In the genomic region with DNA sequence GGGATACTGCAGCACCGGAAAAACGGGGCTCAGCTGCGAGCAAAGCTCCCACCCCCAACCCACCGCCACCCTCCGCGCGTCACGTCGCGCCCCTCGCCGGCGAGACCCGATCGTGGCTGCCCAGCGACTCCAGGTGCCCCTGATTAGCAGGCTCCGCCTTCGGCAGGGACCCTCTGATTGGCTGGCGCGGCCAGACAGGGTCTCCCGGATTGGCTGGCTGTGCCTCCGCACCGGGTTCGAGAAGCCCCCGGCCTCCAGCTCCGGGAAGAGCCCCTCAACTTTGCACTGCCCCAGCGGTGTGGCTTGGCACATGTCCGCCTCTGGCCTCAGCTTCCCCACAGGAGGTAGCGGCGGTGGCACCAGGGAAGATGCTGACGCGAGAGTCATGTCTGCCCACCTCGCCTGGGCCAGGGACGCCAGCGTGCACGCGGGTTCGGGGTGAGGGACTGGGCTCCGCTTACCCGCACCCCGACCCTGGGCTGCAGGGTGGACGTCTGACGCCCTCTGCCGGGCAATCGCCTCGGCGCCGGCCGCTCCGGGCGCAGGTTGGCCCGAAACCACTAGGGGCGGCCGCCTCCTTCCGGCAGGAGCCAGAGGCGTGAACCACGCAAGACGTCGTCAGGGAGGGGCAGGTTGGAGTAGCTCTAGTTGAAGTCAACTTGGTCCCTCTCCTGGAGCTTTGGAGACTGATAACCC, we compare ENCODE assay signal across 1 cellular context.
TF ChIP-seq lines count a peak whose summit lies in the region.

No MANE protein-coding gene starts in this region.

TF ChIP-seq in HepG2, 621 proteins besides CTCF, POLR2A, EP300 and RAD21 (continued from another document and continues in another):
- TF ChIP-seq ZNF142 (CRISPR knock-in tag; IDR thresholded peaks at IDR 0.05) (peak; percentile 94), TP53 (CRISPR knock-in tag; conservative IDR thresholded peaks at IDR 0.05) (peak; percentile 84; the same call in 1 of the 2 replicates), PHF5A (CRISPR knock-in tag; IDR thresholded peaks at IDR 0.05; ENCODE audit: low read depth, unreplicated experiment) (no peak), ZNF350 (CRISPR knock-in tag; IDR thresholded peaks at IDR 0.05; ENCODE audit: borderline replicate concordance, low read depth) (peak; percentile 84), HOXA5 (CRISPR knock-in tag; IDR thresholded peaks at IDR 0.05) (peak; percentile 90), TBX3 (IDR thresholded peaks at IDR 0.05; ENCODE audit: borderline replicate concordance) (0 out of 2 replicates have a peak, but pooled peaks have one; percentile 31), ZNF337 (CRISPR knock-in tag; IDR thresholded peaks at IDR 0.05; ENCODE audit: borderline replicate concordance, low read depth) (0 out of 2 replicates have a peak, but pooled peaks have one; percentile 58), FOXA1 (IDR thresholded peaks at IDR 0.05) (no peak), FOXA1 (CRISPR knock-in tag; IDR thresholded peaks at IDR 0.05) (peak; percentile 51), IKZF4 (CRISPR knock-in tag; IDR thresholded peaks at IDR 0.05; ENCODE audit: borderline replicate concordance, low read depth, not compliant biosample characterization) (peak; percentile 82), AGO1 (IDR thresholded peaks at IDR 0.05; ENCODE audit: low read depth, low read length, poor library complexity, severe bottlenecking) (peak; percentile 98), ZNF629 (CRISPR knock-in tag; conservative IDR thresholded peaks at IDR 0.05) (peak; percentile 59; the same call in 1 of the 2 replicates), BCL6 (CRISPR knock-in tag; IDR thresholded peaks at IDR 0.05) (peak; percentile 66), KLF13 (CRISPR knock-in tag; IDR thresholded peaks at IDR 0.05) (0 out of 2 replicates have a peak, but pooled peaks have one; percentile 62), ZNF253 (CRISPR knock-in tag; IDR thresholded peaks at IDR 0.05; ENCODE audit: borderline replicate concordance) (peak; percentile 84; the same call in 1 of the 2 replicates), NCOA2 (CRISPR knock-in tag; IDR thresholded peaks at IDR 0.05) (0 out of 2 replicates have a peak, but pooled peaks have one; percentile 22), PHF20 (CRISPR knock-in tag; IDR thresholded peaks at IDR 0.05) (peak; percentile 47), PHB2 (IDR thresholded peaks at IDR 0.05; ENCODE audit: partially characterized antibody) (no peak), THYN1 (CRISPR knock-in tag; IDR thresholded peaks at IDR 0.05; ENCODE audit: borderline replicate concordance, low read depth) (0 out of 2 replicates have a peak, but pooled peaks have one; percentile 29), GATAD2A (CRISPR knock-in tag; IDR thresholded peaks at IDR 0.05) (peak; percentile 68; the same call in 1 of the 2 replicates), HMG20A (CRISPR knock-in tag; IDR thresholded peaks at IDR 0.05; ENCODE audit: borderline replicate concordance) (no peak; the same call in 1 of the 2 replicates), NFIB (CRISPR knock-in tag; IDR thresholded peaks at IDR 0.05; ENCODE audit: borderline replicate concordance) (no peak), NONO (IDR thresholded peaks at IDR 0.05) (no peak), NONO (CRISPR knock-in tag; conservative IDR thresholded peaks at IDR 0.05) (peak; percentile 94), REPIN1 (CRISPR knock-in tag; IDR thresholded peaks at IDR 0.05; ENCODE audit: borderline replicate concordance, low read depth) (peak; percentile 30; the same call in 1 of the 2 replicates), KDM6A (CRISPR knock-in tag; IDR thresholded peaks at IDR 0.05; ENCODE audit: low read depth) (no peak), RFXANK (CRISPR knock-in tag; IDR thresholded peaks at IDR 0.05) (peak; percentile 41; the same call in 1 of the 2 replicates), ZNF713 (CRISPR knock-in tag; IDR thresholded peaks at IDR 0.05) (no peak; the same call in 1 of the 2 replicates), CBX5 (CRISPR knock-in tag; IDR thresholded peaks at IDR 0.05; ENCODE audit: borderline replicate concordance) (peak; percentile 69), KMT2A (CRISPR knock-in tag; IDR thresholded peaks at IDR 0.05) (peak; percentile 55; the same call in 1 of the 2 replicates), ISL2 (CRISPR knock-in tag; IDR thresholded peaks at IDR 0.05) (peak; percentile 80), MEIS1 (CRISPR knock-in tag; IDR thresholded peaks at IDR 0.05; ENCODE audit: borderline replicate concordance) (no peak; the same call in 1 of the 2 replicates), ZNF746 (CRISPR knock-in tag; IDR thresholded peaks at IDR 0.05) (peak; percentile 82), ETV5 (CRISPR knock-in tag; IDR thresholded peaks at IDR 0.05; ENCODE audit: borderline replicate concordance) (peak; percentile 97), KLF9 (CRISPR knock-in tag; IDR thresholded peaks at IDR 0.05; ENCODE audit: low read depth) (peak; percentile 88), CREBL2 (CRISPR knock-in tag; IDR thresholded peaks at IDR 0.05; ENCODE audit: borderline replicate concordance) (peak; percentile 82; the same call in 1 of the 2 replicates), ZMYM4 (CRISPR knock-in tag; IDR thresholded peaks at IDR 0.05) (peak; percentile 57), YY1 (IDR thresholded peaks at IDR 0.05; ENCODE audit: insufficient read depth, insufficient replicate concordance, low read depth, low read length) (peak; percentile 70), BCL3 (CRISPR knock-in tag; IDR thresholded peaks at IDR 0.05) (peak; percentile 77), SP4 (CRISPR knock-in tag; IDR thresholded peaks at IDR 0.05) (peak; percentile 81; the same call in 1 of the 2 replicates), MXD4 (CRISPR knock-in tag; IDR thresholded peaks at IDR 0.05) (peak; percentile 70; the same call in 1 of the 2 replicates), ZFP1 (CRISPR knock-in tag; IDR thresholded peaks at IDR 0.05) (peak; percentile 53; the same call in 1 of the 2 replicates), SAFB2 (CRISPR knock-in tag; IDR thresholded peaks at IDR 0.05; ENCODE audit: borderline replicate concordance, low read depth) (peak; percentile 86; the same call in 1 of the 2 replicates), PHF21A (CRISPR knock-in tag; IDR thresholded peaks at IDR 0.05) (peak; percentile 79), ZNF841 (CRISPR knock-in tag; IDR thresholded peaks at IDR 0.05; ENCODE audit: borderline replicate concordance) (no peak), ZNF574 (CRISPR knock-in tag; IDR thresholded peaks at IDR 0.05) (peak; percentile 80), RXRB (CRISPR knock-in tag; IDR thresholded peaks at IDR 0.05; ENCODE audit: borderline replicate concordance) (peak; percentile 79), ZBTB43 (CRISPR knock-in tag; conservative IDR thresholded peaks at IDR 0.05) (peak; percentile 56; the same call in 1 of the 2 replicates), SSRP1 (CRISPR knock-in tag; IDR thresholded peaks at IDR 0.05) (peak; percentile 21; the same call in 1 of the 2 replicates)
- TF ChIP-seq, protein P1, sequence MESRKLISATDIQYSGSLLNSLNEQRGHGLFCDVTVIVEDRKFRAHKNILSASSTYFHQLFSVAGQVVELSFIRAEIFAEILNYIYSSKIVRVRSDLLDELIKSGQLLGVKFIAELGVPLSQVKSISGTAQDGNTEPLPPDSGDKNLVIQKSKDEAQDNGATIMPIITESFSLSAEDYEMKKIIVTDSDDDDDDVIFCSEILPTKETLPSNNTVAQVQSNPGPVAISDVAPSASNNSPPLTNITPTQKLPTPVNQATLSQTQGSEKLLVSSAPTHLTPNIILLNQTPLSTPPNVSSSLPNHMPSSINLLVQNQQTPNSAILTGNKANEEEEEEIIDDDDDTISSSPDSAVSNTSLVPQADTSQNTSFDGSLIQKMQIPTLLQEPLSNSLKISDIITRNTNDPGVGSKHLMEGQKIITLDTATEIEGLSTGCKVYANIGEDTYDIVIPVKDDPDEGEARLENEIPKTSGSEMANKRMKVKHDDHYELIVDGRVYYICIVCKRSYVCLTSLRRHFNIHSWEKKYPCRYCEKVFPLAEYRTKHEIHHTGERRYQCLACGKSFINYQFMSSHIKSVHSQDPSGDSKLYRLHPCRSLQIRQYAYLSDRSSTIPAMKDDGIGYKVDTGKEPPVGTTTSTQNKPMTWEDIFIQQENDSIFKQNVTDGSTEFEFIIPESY (CRISPR knock-in tag; IDR thresholded peaks at IDR 0.05) = peak; percentile 96
- TF ChIP-seq, protein P2, sequence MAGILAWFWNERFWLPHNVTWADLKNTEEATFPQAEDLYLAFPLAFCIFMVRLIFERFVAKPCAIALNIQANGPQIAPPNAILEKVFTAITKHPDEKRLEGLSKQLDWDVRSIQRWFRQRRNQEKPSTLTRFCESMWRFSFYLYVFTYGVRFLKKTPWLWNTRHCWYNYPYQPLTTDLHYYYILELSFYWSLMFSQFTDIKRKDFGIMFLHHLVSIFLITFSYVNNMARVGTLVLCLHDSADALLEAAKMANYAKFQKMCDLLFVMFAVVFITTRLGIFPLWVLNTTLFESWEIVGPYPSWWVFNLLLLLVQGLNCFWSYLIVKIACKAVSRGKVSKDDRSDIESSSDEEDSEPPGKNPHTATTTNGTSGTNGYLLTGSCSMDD (CRISPR knock-in tag; IDR thresholded peaks at IDR 0.05) = 0 out of 2 replicates have a peak, but pooled peaks have one; percentile 45
